ENCODE assay signal across 9 cellular contexts in genomic region chr16:1979271-1980025, GRCh38. TPM values are rescaled to one million over a fixed set of nuclear protein-coding genes. Genes with fewer than 3 reads are reported as not detected.
DNase-seq lines count a peak whose midpoint lies in the region; FAIRE-seq and TF ChIP-seq lines count a peak whose summit lies in the region.
"Had no signal": no experiment of that assay in that cellular context is flagged by ENCODE, and none has a peak within 500 bp of the region (broad histone marks: within the 10 kb centered on the region; RNA-seq: fewer than 3 reads in every experiment).

No MANE protein-coding gene starts in this region.

- WGBS in H1 (ENCODE audit: extremely low coverage in 1 of 2, insufficient coverage in 1 of 2, insufficient read length in 1 of 2, insufficient replicate concordance in 2 of 2, low coverage in 1 of 2, low lambda C conversion rate in 2 of 2, missing lambda C conversion rate in 1 of 2), 2 experiments = 9% methylated on average over 33 of the region's 70 CpGs; no CpG with 5 or more reads in 1 of the 2 experiments

- peak overlapping the region in 1 of 4 experiments; percentile 22; a peak in 4 of 7 replicates for H3K9ac ChIP-seq in H1 (replicated peaks in 1 of 4; ENCODE audit: extremely low read depth in 1 of 4, low read depth in 3 of 4, low read length in 3 of 4)

- peak overlapping the region; percentile 83 for H4K8ac ChIP-seq in H1 (ENCODE audit: extremely low read depth, insufficient read depth, low read length)

- no peak overlapping the region for H2BK15ac ChIP-seq in H1 (ENCODE audit: low read length)

- peaks cover 3 to 30% (median 25%) of the 10 kb centered on the region in 4 experiments for H3K4me1 ChIP-seq in H1 (replicated peaks in 1 of 4; ENCODE audit: control insufficient read depth in 3 of 4, insufficient read depth in 4 of 4, low read length in 3 of 4)

- no peak for TF ChIP-seq CTCF in H1 (IDR thresholded peaks at IDR 0.05; ENCODE audit: control extremely low read depth in 1 of 3, insufficient read depth in 1 of 3, low read depth in 1 of 3, low read length in 3 of 3)

- H3K23me2 ChIP-seq in H1 (ENCODE audit: low read depth, low read length) = peaks cover 21% of the 10 kb centered on the region

- TF ChIP-seq EP300 in H1 (IDR thresholded peaks at IDR 0.05; ENCODE audit: borderline replicate concordance in 1 of 2, low read depth in 2 of 2, low read length in 2 of 2) = no peak

- peak overlapping the region; percentile 31 to 61 (median 38) for H3K4me3 ChIP-seq in H1 (ENCODE audit: extremely low read depth in 1 of 4, insufficient read depth in 2 of 4, low read depth in 3 of 4, low read length in 4 of 4)

- H3K56ac ChIP-seq in H1 (replicated peaks; ENCODE audit: insufficient read length, low read depth, low read length) = no peak overlapping the region

- H3K79me1 ChIP-seq in H1 (ENCODE audit: low read depth, low read length) = no peaks in the 10 kb centered on the region

- peaks cover 8 to 40% (median 39%) of the 10 kb centered on the region in 4 experiments; a peak in 6 of 7 replicates for H3K27me3 ChIP-seq in H1 (replicated peaks in 1 of 4; ENCODE audit: control insufficient read depth in 3 of 4, extremely low read depth in 1 of 4, insufficient read depth in 3 of 4, low read length in 3 of 4)

- no peak overlapping the region for H2BK120ac ChIP-seq in H1 (replicated peaks; ENCODE audit: low read depth, low read length)

- peaks cover 11 to 32% (median 20%) of the 10 kb centered on the region in 4 experiments; a peak in 7 of 8 replicates for H3K36me3 ChIP-seq in H1 (ENCODE audit: control insufficient read depth in 2 of 4, insufficient read depth in 4 of 4, low read length in 3 of 4)

- TF ChIP-seq RAD21 in H1 (IDR thresholded peaks at IDR 0.05 in 1 of 2, conservative IDR thresholded peaks at IDR 0.05 in 1 of 2; ENCODE audit: low read depth in 2 of 2, low read length in 2 of 2) = no peak

- peak in 1 of 2 experiments; percentile 22; a peak in 1 of 3 replicates for TF ChIP-seq POLR2A in H1 (IDR thresholded peaks at IDR 0.05; ENCODE audit: control extremely low read depth in 1 of 2, low read depth in 2 of 2, low read length in 2 of 2)

- no peak overlapping the region for H2BK20ac ChIP-seq in H1 (ENCODE audit: low read length)

- DNase-seq in NCI-H2029 (lab: John Stamatoyannopoulos, UW) (peak; percentile 60), NCI-H2029 treated with DMSO at 0.1 percent for 48 hours (lab: John Stamatoyannopoulos, UW) (no peak), H1 (ENCODE audit: low read depth in 1 of 2, low spot score in 2 of 2) (peak in 1 of 2 experiments; percentile 87), hepatic stellate cell (ENCODE audit: low spot score) (no peak), T-helper 9 cell (no peak)
- DNase-seq in stimulated activated CD4-positive, alpha-beta T cell treated with anti-CD3 and anti-CD28 coated beads, Interleukin-2, amount 100 ng/mL, for 24 hours = peak; percentile 44 to 63
- DNase-seq: ACHN had no signal

- H2AFZ ChIP-seq in H1 (ENCODE audit: low read length) = no peak overlapping the region

- H2BK12ac ChIP-seq in H1 (ENCODE audit: low read depth, low read length) = 0 out of 2 replicates have a peak overlapping the region, but pooled peaks have one; percentile 60

- H3K4ac ChIP-seq in H1 (replicated peaks; ENCODE audit: insufficient read length, low read depth, low read length) = peak overlapping the region; percentile 78

- no peak for FAIRE-seq in H1 (lab: Jason Lieb, UNC)
- FAIRE-seq: astrocyte had no signal

- no peak overlapping the region for H3K14ac ChIP-seq in H1 (ENCODE audit: insufficient read length)

- CTCF ChIA-PET in H1 (lab: Charles Lee; ENCODE audit: partially characterized antibody) = interaction anchor here (0.5 to 1.5 kb wide), 2 partner anchors 25 to 52 kb away, joined by 3 to 4 read pairs; no protein-coding TSS in a partner anchor

- peak overlapping the region; percentile 87 to 91 for H3K4me2 ChIP-seq in H1 (ENCODE audit: insufficient read depth in 1 of 2, low read depth in 2 of 2, low read length in 2 of 2)

- H3K79me2 ChIP-seq in H1 (ENCODE audit: control insufficient read depth in 1 of 2, insufficient read depth in 2 of 2, low read length in 2 of 2) = 0 out of 4 replicates have a peak, but pooled peaks cover 0 to under 1% of the 10 kb centered on the region in 2 experiments

- H4K91ac ChIP-seq in H1 (replicated peaks; ENCODE audit: insufficient read length, low read length) = peak overlapping the region; percentile 55

- no peak overlapping the region for H3K23ac ChIP-seq in H1 (ENCODE audit: insufficient read length)

- POLR2A ChIA-PET in H1 (lab: Charles Lee; ENCODE audit: partially characterized antibody) = interaction anchor here (0.8 to 28.2 kb wide), 17 partner anchors 8 to 175 kb away, joined by 3 to 736 read pairs (median 4); partner anchors contain the start of genes MSRB1, NDUFB10, RNF151 and RPS2

- peak overlapping the region; percentile 64 for H4K5ac ChIP-seq in H1 (ENCODE audit: insufficient read length, low read depth, low read length)

- H2AK5ac ChIP-seq in H1 (ENCODE audit: low read depth, low read length) = 0 out of 2 replicates have a peak overlapping the region, but pooled peaks have one; percentile 13

- no peak overlapping the region for H3K27ac ChIP-seq in H1 (ENCODE audit: low read depth, low read length)

- peak overlapping the region; percentile 78 for H3K18ac ChIP-seq in H1 (ENCODE audit: extremely low read depth, low read length)

- no peaks in the 10 kb centered on the region for H3K9me3 ChIP-seq in H1 (ENCODE audit: insufficient read depth in 2 of 2, low read depth in 1 of 2, low read length in 1 of 2)

- peaks cover 2 to 22% of the 10 kb centered on the region in 2 experiments for H4K20me1 ChIP-seq in H1 (replicated peaks in 1 of 2; ENCODE audit: control insufficient read depth in 1 of 2, insufficient read depth in 2 of 2, low read length in 2 of 2)

- peak overlapping the region; percentile 60; the same call in 1 of the 2 replicates for H2BK5ac ChIP-seq in H1 (ENCODE audit: low read depth, low read length)

TF ChIP-seq in H1, 55 proteins besides CTCF, POLR2A, EP300 and RAD21 (continues in another document):
- TF ChIP-seq GTF2F1 (IDR thresholded peaks at IDR 0.05; ENCODE audit: borderline replicate concordance, low read depth, low read length) (no peak), POU5F1 (IDR thresholded peaks at IDR 0.05; ENCODE audit: low read depth, low read length) (no peak), CEBPB (IDR thresholded peaks at IDR 0.05; ENCODE audit: low read depth, low read length) (no peak), TBP (IDR thresholded peaks at IDR 0.05; ENCODE audit: low read depth, low read length) (no peak)

RNA-seq across cellular contexts. Expression of gene NOXO1, which starts 1.8 kb away (rescaled TPM):
- 2.5 and 3.3 TPM in 2 replicates for total RNA-seq in H1 (2021; fragmentation: NEBNext Ultra II Directional; extraction: Animal tissue kit (Norgen Biotek cat#: 25700))
- polyA plus RNA-seq in H1 (2011; rRNA removed) = 1.3 and 2.6 TPM in 2 replicates
- 1.7 TPM for polyA plus RNA-seq in H1 (2011; cell fraction: cytosol; rRNA removed)
- polyA plus RNA-seq in H1 (2011; cell fraction: nucleus; rRNA removed) = 2.3 TPM
- 0.33 to 1.1 TPM (median 0.74 TPM) in 4 replicates for polyA plus RNA-seq in H1 (2012, experiment 1 of 2)
- polyA plus RNA-seq in H1 (2012, experiment 2 of 2) = 0.58 TPM
- 1.1 TPM for polyA plus RNA-seq in H1 (2013, experiment 1 of 2)
- 1.0 TPM for polyA plus RNA-seq in H1 (2013, experiment 2 of 2)
- not detected in 2 replicates for polyA minus RNA-seq in H1 (2011; rRNA and poly(A)+ RNA removed)
- polyA minus RNA-seq in H1 (2011; cell fraction: cytosol; rRNA and poly(A)+ RNA removed) = not detected
- polyA minus RNA-seq in H1 (2011; cell fraction: nucleus; rRNA and poly(A)+ RNA removed) = 0.60 TPM

RNA-seq across cellular contexts. Expression of gene GFER, which starts 4.5 kb away (rescaled TPM):
- 37.9 and 45.4 TPM in 2 replicates for total RNA-seq in H1 (2021; fragmentation: NEBNext Ultra II Directional; extraction: Animal tissue kit (Norgen Biotek cat#: 25700))
- polyA plus RNA-seq in H1 (2011; rRNA removed) = 17.7 and 29.1 TPM in 2 replicates
- 19.6 TPM for polyA plus RNA-seq in H1 (2011; cell fraction: cytosol; rRNA removed)
- polyA plus RNA-seq in H1 (2011; cell fraction: nucleus; rRNA removed) = 36.4 TPM
- 34.2 to 52.3 TPM (median 47.8 TPM) in 4 replicates for polyA plus RNA-seq in H1 (2012, experiment 1 of 2)
- polyA plus RNA-seq in H1 (2012, experiment 2 of 2) = 63.8 TPM
- polyA plus RNA-seq in H1 (2013, experiment 1 of 2) = 33.8 TPM
- 33.2 TPM for polyA plus RNA-seq in H1 (2013, experiment 2 of 2)
- polyA minus RNA-seq in H1 (2011; rRNA and poly(A)+ RNA removed) = 7.9 and 10.7 TPM in 2 replicates
- polyA minus RNA-seq in H1 (2011; cell fraction: cytosol; rRNA and poly(A)+ RNA removed) = 21.6 TPM
- polyA minus RNA-seq in H1 (2011; cell fraction: nucleus; rRNA and poly(A)+ RNA removed) = 22.6 TPM

RNA-seq across cellular contexts. Expression of gene TBL3, which starts 7.6 kb away (rescaled TPM):
- 65.8 and 66.8 TPM in 2 replicates for total RNA-seq in H1 (2021; fragmentation: NEBNext Ultra II Directional; extraction: Animal tissue kit (Norgen Biotek cat#: 25700))
- polyA plus RNA-seq in H1 (2011; rRNA removed) = 137 and 159 TPM in 2 replicates
- polyA plus RNA-seq in H1 (2011; cell fraction: cytosol; rRNA removed) = 103 TPM
- 173 TPM for polyA plus RNA-seq in H1 (2011; cell fraction: nucleus; rRNA removed)
- polyA plus RNA-seq in H1 (2012, experiment 1 of 2) = 37.5 to 87.9 TPM (median 82.0 TPM) in 4 replicates
- polyA plus RNA-seq in H1 (2012, experiment 2 of 2) = 92.8 TPM
- 36.0 TPM for polyA plus RNA-seq in H1 (2013, experiment 1 of 2)
- 28.1 TPM for polyA plus RNA-seq in H1 (2013, experiment 2 of 2)
- polyA minus RNA-seq in H1 (2011; rRNA and poly(A)+ RNA removed) = 59.1 and 71.8 TPM in 2 replicates
- polyA minus RNA-seq in H1 (2011; cell fraction: cytosol; rRNA and poly(A)+ RNA removed) = 62.5 TPM
- polyA minus RNA-seq in H1 (2011; cell fraction: nucleus; rRNA and poly(A)+ RNA removed) = 75.9 TPM

RNA-seq across cellular contexts. Expression of gene SYNGR3, which starts 10.3 kb away (rescaled TPM):
- total RNA-seq in H1 (2021; fragmentation: NEBNext Ultra II Directional; extraction: Animal tissue kit (Norgen Biotek cat#: 25700)) = 36.2 and 38.8 TPM in 2 replicates
- polyA plus RNA-seq in H1 (2011; rRNA removed) = 49.9 and 72.3 TPM in 2 replicates
- 43.3 TPM for polyA plus RNA-seq in H1 (2011; cell fraction: cytosol; rRNA removed)
- 58.6 TPM for polyA plus RNA-seq in H1 (2011; cell fraction: nucleus; rRNA removed)
- 25.3 to 42.7 TPM (median 36.2 TPM) in 4 replicates for polyA plus RNA-seq in H1 (2012, experiment 1 of 2)
- 36.8 TPM for polyA plus RNA-seq in H1 (2012, experiment 2 of 2)
- polyA plus RNA-seq in H1 (2013, experiment 1 of 2) = 26.9 TPM
- polyA plus RNA-seq in H1 (2013, experiment 2 of 2) = 28.0 TPM
- 22.3 and 31.8 TPM in 2 replicates for polyA minus RNA-seq in H1 (2011; rRNA and poly(A)+ RNA removed)
- polyA minus RNA-seq in H1 (2011; cell fraction: cytosol; rRNA and poly(A)+ RNA removed) = 34.8 TPM
- polyA minus RNA-seq in H1 (2011; cell fraction: nucleus; rRNA and poly(A)+ RNA removed) = 32.6 TPM

RNA-seq across cellular contexts. Expression of gene RNF151, which starts 12.8 kb away (rescaled TPM):
- not detected in 2 replicates for total RNA-seq in H1 (2021; fragmentation: NEBNext Ultra II Directional; extraction: Animal tissue kit (Norgen Biotek cat#: 25700))
- 0.17 TPM in 1 of 2 replicates, not detected in the other for polyA plus RNA-seq in H1 (2011; rRNA removed)
- not detected for polyA plus RNA-seq in H1 (2011; cell fraction: cytosol; rRNA removed)
- polyA plus RNA-seq in H1 (2011; cell fraction: nucleus; rRNA removed) = 0.37 TPM
- 0.31 TPM in 1 of 4 replicates, not detected in the others for polyA plus RNA-seq in H1 (2012, experiment 1 of 2)
- not detected for polyA plus RNA-seq in H1 (2012, experiment 2 of 2)
- polyA plus RNA-seq in H1 (2013, experiment 1 of 2) = not detected
- not detected for polyA plus RNA-seq in H1 (2013, experiment 2 of 2)
- not detected in 2 replicates for polyA minus RNA-seq in H1 (2011; rRNA and poly(A)+ RNA removed)
- not detected for polyA minus RNA-seq in H1 (2011; cell fraction: cytosol; rRNA and poly(A)+ RNA removed)
- polyA minus RNA-seq in H1 (2011; cell fraction: nucleus; rRNA and poly(A)+ RNA removed) = not detected
- total RNA-seq: astrocyte, kidney epithelial cell had no signal

Comparison
In these comparisons a context has a peak if more than half of its experiments do, and no peak if none do; other contexts are left out.
1. DNase-seq: peak in NCI-H2029 (single experiment) and stimulated activated CD4-positive, alpha-beta T cell treated with anti-CD3 and anti-CD28 coated beads, Interleukin-2, amount 100 ng/mL, for 24 hours (2 of 2); none in NCI-H2029 treated with DMSO at 0.1 percent for 48 hours (single experiment), hepatic stellate cell (single experiment) and T-helper 9 cell (single experiment).